In the genomic region with DNA sequence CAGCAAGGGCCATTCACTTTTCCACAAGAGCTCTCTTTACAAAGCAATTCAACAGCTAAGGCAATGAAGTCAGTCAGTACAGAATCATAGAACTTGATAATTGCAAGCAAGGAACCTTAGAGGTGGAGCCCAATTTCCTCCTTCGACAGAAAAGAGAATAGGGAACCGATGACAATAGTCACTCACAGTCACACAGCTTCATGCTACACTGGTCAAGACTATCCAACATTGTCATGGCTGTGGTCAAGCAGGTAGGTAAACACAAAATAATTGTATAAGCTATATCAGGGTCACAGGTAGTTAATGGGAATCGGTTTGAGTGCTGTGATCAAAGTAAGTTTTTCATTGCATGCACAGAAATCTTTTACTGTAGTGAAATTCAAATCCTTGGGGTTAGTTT, we compare ENCODE assay signal across 10 cellular contexts.
DNase-seq lines count a peak whose midpoint lies in the region; ATAC-seq and TF ChIP-seq lines count a peak whose summit lies in the region.
"Had no signal": no experiment of that assay in that cellular context is flagged by ENCODE, and none has a peak within 500 bp of the region (broad histone marks: within the 10 kb centered on the region; RNA-seq: fewer than 3 reads in every experiment).

No MANE protein-coding gene starts in this region.

- no peak overlapping the region for H2AFZ ChIP-seq in mammary epithelial cell (ENCODE audit: low read depth, low read length)

- H3K36me3 ChIP-seq in cardiac muscle cell (peaks cover 11% of the 10 kb centered on the region), heart right ventricle (no peaks in the 10 kb centered on the region), HUES48 (ENCODE audit: control insufficient read depth, insufficient read depth, low read length) (peaks cover 21% of the 10 kb centered on the region), upper lobe of right lung (no peaks in the 10 kb centered on the region), mammary epithelial cell (ENCODE audit: insufficient read depth, low read length) (peaks cover 10% of the 10 kb centered on the region)
- H3K36me3 ChIP-seq: right atrium auricular region had no signal

- peaks cover 52% of the 10 kb centered on the region for H3K79me2 ChIP-seq in mammary epithelial cell (ENCODE audit: insufficient read depth, low read length)

- DNase-seq in cardiac muscle cell (ENCODE audit: low read depth in 1 of 2, low spot score in 1 of 2) (no peak), heart right ventricle (no peak), upper lobe of right lung (no peak), mammary epithelial cell (no peak), NCI-H526 treated with DMSO at 0.1 percent for 48 hours (lab: John Stamatoyannopoulos, UW) (no peak)
- DNase-seq in activated CD8-positive, alpha-beta memory T cell treated with anti-CD3 and anti-CD28 coated beads, Interleukin-2, amount 50 U/mL, for 48 hours = no peak
- DNase-seq: stomach had no signal

- CTCF ChIA-PET in mammary epithelial cell (lab: Charles Lee; ENCODE audit: low non-redundant PET) = no interaction called here

- H3K4me3 ChIP-seq in cardiac muscle cell (no peak overlapping the region), heart right ventricle (no peak overlapping the region), HUES48 (ENCODE audit: low read depth, low read length) (no peak overlapping the region), upper lobe of right lung (no peak overlapping the region), mammary epithelial cell (replicated peaks in 1 of 3; ENCODE audit: insufficient read depth in 1 of 3, low read depth in 2 of 3, low read length in 3 of 3) (no peak overlapping the region)
- H3K4me3 ChIP-seq: right atrium auricular region, stomach had no signal

- BruUV-seq in mammary epithelial cell (replicated peaks; lab: Mats Ljungman, UMichigan) = no TSS peak

- H3K27me3 ChIP-seq in cardiac muscle cell (no peaks in the 10 kb centered on the region), heart right ventricle (no peaks in the 10 kb centered on the region), HUES48 (ENCODE audit: control insufficient read depth, insufficient read depth, low read length) (no peaks in the 10 kb centered on the region), upper lobe of right lung (no peaks in the 10 kb centered on the region), mammary epithelial cell (ENCODE audit: insufficient read depth, low read length) (no peaks in the 10 kb centered on the region)
- H3K27me3 ChIP-seq: right atrium auricular region, stomach had no signal

- dilution Hi-C loops in mammary epithelial cell (cut with HindIII; ENCODE audit: low sequenced_read_pairs) = no loop called here

- peak overlapping the region; percentile 51 for H3K27ac ChIP-seq in cardiac muscle cell
- H3K27ac ChIP-seq in heart right ventricle = no peak overlapping the region
- H3K27ac ChIP-seq in HUES48 (ENCODE audit: low read depth, low read length) = peak overlapping the region; percentile 1
- H3K27ac ChIP-seq in upper lobe of right lung = no peak overlapping the region
- no peak overlapping the region for H3K27ac ChIP-seq in mammary epithelial cell (ENCODE audit: insufficient read depth, low read depth, low read length)
- H3K27ac ChIP-seq: right atrium auricular region, stomach had no signal

- peaks cover 2% of the 10 kb centered on the region for H4K20me1 ChIP-seq in mammary epithelial cell (ENCODE audit: insufficient read depth, low read length)

- no peak overlapping the region for H3K4me2 ChIP-seq in mammary epithelial cell (ENCODE audit: insufficient read depth, low read depth, low read length)

- in situ Hi-C loops in mammary epithelial cell (cut with MboI; ENCODE audit: low sequenced_read_pairs in 2 of 2) = no loop called here

- no peak for TF ChIP-seq CTCF in cardiac muscle cell (IDR thresholded peaks at IDR 0.05; ENCODE audit: low read depth, low read length)
- TF ChIP-seq CTCF in heart right ventricle (IDR thresholded peaks at IDR 0.05) = no peak
- TF ChIP-seq CTCF in upper lobe of right lung (IDR thresholded peaks at IDR 0.05) = no peak
- no peak for TF ChIP-seq CTCF in mammary epithelial cell (conservative IDR thresholded peaks at IDR 0.05 in 1 of 2, IDR thresholded peaks at IDR 0.05 in 1 of 2; ENCODE audit: extremely low read depth in 1 of 2, insufficient read depth in 1 of 2, low read depth in 1 of 2, low read length in 2 of 2)

- H3K4me1 ChIP-seq in cardiac muscle cell (ENCODE audit: low read depth) (peaks cover 11% of the 10 kb centered on the region), heart right ventricle (peaks cover 0 to 19% (median 0%) of the 10 kb centered on the region in 9 donors), HUES48 (ENCODE audit: control insufficient read depth, insufficient read depth, low read length) (peaks cover 57% of the 10 kb centered on the region), upper lobe of right lung (peaks cover 15% of the 10 kb centered on the region), mammary epithelial cell (ENCODE audit: insufficient read depth, low read length) (peaks cover 21% of the 10 kb centered on the region)

- no peaks in the 10 kb centered on the region for H3K9me3 ChIP-seq in cardiac muscle cell (ENCODE audit: low read depth)
- H3K9me3 ChIP-seq in heart right ventricle = no peaks in the 10 kb centered on the region
- H3K9me3 ChIP-seq in HUES48 (ENCODE audit: control insufficient read depth, insufficient read depth, low read length) = no peaks in the 10 kb centered on the region
- no peaks in the 10 kb centered on the region for H3K9me3 ChIP-seq in upper lobe of right lung
- H3K9me3 ChIP-seq in mammary epithelial cell (replicated peaks; ENCODE audit: insufficient read depth, low read length) = no peaks in the 10 kb centered on the region
- H3K9me3 ChIP-seq: right atrium auricular region, stomach had no signal

- intact Hi-C loops in heart right ventricle (cut with DNase I) (no loop called here), upper lobe of right lung (cut with DNase I) (no loop called here), mammary epithelial cell (cut with micrococcal nuclease) (no loop called here)

- ATAC-seq in heart right ventricle (no peak), HG02759 (IDR thresholded peaks at IDR 0.05; ENCODE audit: unreplicated experiment) (peak; percentile 88), upper lobe of right lung (peak; percentile 49)

- H3K9ac ChIP-seq in HUES48 (ENCODE audit: low read depth, low read length) = no peak overlapping the region
- no peak overlapping the region for H3K9ac ChIP-seq in mammary epithelial cell (ENCODE audit: insufficient read depth, low read length)

- 85 to 89% methylated on average over 3 of the region's 3 CpGs for WGBS in heart right ventricle, 2 donors
- WGBS in mammary epithelial cell (ENCODE audit: low coverage, missing lambda C conversion rate) = 98% methylated on average over 3 of the region's 3 CpGs

Comparison
In these comparisons a context has a peak if more than half of its experiments do, and no peak if none do; other contexts are left out.
1. H3K27ac ChIP-seq: peak in cardiac muscle cell (single experiment) and HUES48 (single experiment); none in heart right ventricle (0 of 10), upper lobe of right lung (single experiment) and mammary epithelial cell (single experiment).
2. ATAC-seq: peak in HG02759 (single experiment) and upper lobe of right lung (single experiment); none in heart right ventricle (0 of 8).